ENCODE assay signal across 10 cellular contexts in the genomic region with DNA sequence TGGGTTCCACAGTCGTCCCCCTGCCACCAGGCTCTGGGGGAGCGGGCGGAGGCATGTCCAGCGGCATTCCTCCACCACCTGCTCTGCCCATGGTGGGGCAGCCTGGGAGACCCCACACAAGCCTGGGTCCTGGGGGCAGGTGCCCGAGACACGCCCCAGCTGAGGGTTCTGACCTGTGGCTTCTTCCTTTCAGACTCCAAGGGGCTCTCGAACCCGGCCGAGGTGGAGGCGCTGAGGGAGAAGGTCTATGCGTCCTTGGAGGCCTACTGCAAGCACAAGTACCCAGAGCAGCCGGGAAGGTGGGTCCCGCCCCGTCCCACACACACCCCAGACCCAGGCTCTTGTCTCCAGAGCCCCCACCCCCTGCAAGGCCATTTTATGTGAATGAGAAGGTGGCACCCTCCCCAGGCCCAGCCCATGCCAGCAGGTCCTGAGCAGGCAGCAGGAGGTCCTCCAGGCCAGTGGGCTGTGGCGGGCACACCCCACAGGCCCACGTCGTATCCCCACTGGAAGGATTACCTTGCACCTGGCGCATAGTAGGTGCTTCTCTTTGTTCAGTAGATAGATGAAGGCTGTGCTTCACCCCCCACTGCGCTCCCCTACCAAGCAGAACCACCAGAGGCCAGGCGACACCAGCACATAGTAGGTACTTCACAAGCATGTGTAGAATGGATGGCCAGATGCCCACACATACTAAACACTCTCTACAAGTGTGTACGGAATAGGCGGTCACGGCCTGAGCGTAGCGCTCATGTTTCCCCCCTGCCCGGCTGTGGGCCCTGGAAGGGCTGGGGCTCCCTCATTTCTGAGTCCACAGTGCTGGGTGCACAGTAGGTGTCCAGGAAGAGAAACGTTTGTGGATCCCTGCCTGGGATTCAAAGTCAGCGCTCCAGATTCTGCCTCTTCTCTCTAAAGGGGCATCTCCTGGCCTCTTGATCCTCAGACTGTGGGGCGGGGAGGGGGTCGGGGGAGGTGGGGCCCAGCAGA.
DNase-seq lines count a peak whose midpoint lies in the region; ATAC-seq, FAIRE-seq and TF ChIP-seq lines count a peak whose summit lies in the region.
"Had no signal": no experiment of that assay in that cellular context is flagged by ENCODE, and none has a peak within 500 bp of the region (broad histone marks: within the 10 kb centered on the region; RNA-seq: fewer than 3 reads in every experiment).

No MANE protein-coding gene starts in this region.

- TF ChIP-seq RAD21 in K562 (CRISPR knock-in tag; conservative IDR thresholded peaks at IDR 0.05 in 1 of 2, IDR thresholded peaks at IDR 0.05 in 1 of 2) = no peak

- H3K9me3 ChIP-seq in K562 (replicated peaks; ENCODE audit: control insufficient read depth, insufficient read depth, low read depth, low read length) (no peaks in the 10 kb centered on the region), hepatocyte (ENCODE audit: low read depth) (no peaks in the 10 kb centered on the region)
- no peaks in the 10 kb centered on the region for H3K9me3 ChIP-seq in CD8-positive, alpha-beta memory T cell (ENCODE audit: low read length)
- H3K9me3 ChIP-seq in CD4-positive, alpha-beta T cell (ENCODE audit: control insufficient read depth, low read length) = no peaks in the 10 kb centered on the region

- H3K4me2 ChIP-seq in K562 (ENCODE audit: insufficient read depth, low read length) (no peak overlapping the region), hepatocyte (peak overlapping the region; percentile 70)

- TF ChIP-seq POLR2A in K562 (conservative IDR thresholded peaks at IDR 0.05) = no peak

- no peak for TF ChIP-seq CTCF in K562 (IDR thresholded peaks at IDR 0.05 in 2 of 3, conservative IDR thresholded peaks at IDR 0.05 in 1 of 3; ENCODE audit: insufficient read depth in 2 of 3, low read depth in 1 of 3, low read length in 3 of 3)
- no peak for TF ChIP-seq CTCF in hepatocyte (IDR thresholded peaks at IDR 0.05; ENCODE audit: poor library complexity)
- TF ChIP-seq CTCF in CD4-positive, alpha-beta T cell (IDR thresholded peaks at IDR 0.05) = no peak

- DNase-seq in K562 (ENCODE audit: extremely low read depth in 1 of 4, low spot score in 3 of 4) = no peak
- DNase-seq in hepatocyte (ENCODE audit: low spot score) = peak; percentile 46
- DNase-seq in CD8-positive, alpha-beta memory T cell = no peak
- no peak for DNase-seq in germinal center (ENCODE audit: low spot score)
- DNase-seq in stimulated activated CD4-positive, alpha-beta T cell treated with anti-CD3 and anti-CD28 coated beads, Interleukin-4, amount 100 ng/mL, for 24 hours = no peak
- no peak for DNase-seq in CD4-positive, alpha-beta T cell
- DNase-seq: activated T-cell treated with anti-CD3 and anti-CD28 coated beads, Interleukin-2, amount 50 U/mL, for 4 hours had no signal

- POLR2A ChIA-PET in K562 (lab: Yijun Ruan, JAX) = interaction anchor here (0.6 kb wide), 1 partner anchor 1182 kb away, joined by 3 read pairs; no protein-coding TSS in a partner anchor
- POLR2A ChIA-PET in CD8-positive, alpha-beta memory T cell (lab: Charles Lee) = interaction anchor here (0.6 kb wide), 1 partner anchor 409 kb away, joined by 5 read pairs; no protein-coding TSS in a partner anchor
- POLR2A ChIA-PET in CD4-positive, alpha-beta T cell (lab: Charles Lee) = interaction anchor here (0.5 kb wide), 1 partner anchor 400 kb away, joined by 3 read pairs; no protein-coding TSS in a partner anchor

- BruUV-seq in K562 (replicated peaks; lab: Mats Ljungman, UMichigan) = no TSS peak

- H3K27ac Mint-ChIP-seq in CD8-positive, alpha-beta memory T cell = no peak overlapping the region
- H3K27ac Mint-ChIP-seq in CD4-positive, alpha-beta T cell = no peak overlapping the region

- CTCF ChIA-PET in K562 (lab: Yijun Ruan, JAX; ENCODE audit: low intra/inter-chr PET ratio) = no interaction called here
- CTCF ChIA-PET in CD8-positive, alpha-beta memory T cell (lab: Charles Lee) = interaction anchor here (1.3 to 1.6 kb wide), 2 partner anchors 9 to 263 kb away, joined by 4 read pairs; no protein-coding TSS in a partner anchor
- CTCF ChIA-PET in CD4-positive, alpha-beta T cell (lab: Charles Lee) = no interaction called here

- no peak for FAIRE-seq in K562 (lab: Jason Lieb, UNC)
- FAIRE-seq: colon had no signal

- H3K27me3 ChIP-seq in ACC112 (ENCODE audit: insufficient read depth, low read length) (no peaks in the 10 kb centered on the region), K562 (ENCODE audit: control insufficient read depth in 2 of 2, insufficient read depth in 2 of 2, low read length in 2 of 2) (no peaks in the 10 kb centered on the region), hepatocyte (no peaks in the 10 kb centered on the region), rectal smooth muscle tissue (ENCODE audit: control insufficient read depth, insufficient read depth, low read length) (no peaks in the 10 kb centered on the region)
- no peaks in the 10 kb centered on the region for H3K27me3 ChIP-seq in CD8-positive, alpha-beta memory T cell (ENCODE audit: insufficient read depth, low read length, poor library complexity, severe bottlenecking)
- H3K27me3 ChIP-seq in CD4-positive, alpha-beta T cell (ENCODE audit: control insufficient read depth, insufficient read depth, low read length) = no peaks in the 10 kb centered on the region

- H3K9me1 ChIP-seq in K562 (ENCODE audit: control insufficient read depth, insufficient read depth, low read length) = no peaks in the 10 kb centered on the region

- H3K79me2 ChIP-seq in ACC112 (ENCODE audit: control insufficient read depth, insufficient read depth, low read length, unreplicated experiment) (no peaks in the 10 kb centered on the region), K562 (ENCODE audit: control insufficient read depth, insufficient read depth, low read length) (no peaks in the 10 kb centered on the region), hepatocyte (peaks cover 4% of the 10 kb centered on the region)

- no peaks in the 10 kb centered on the region for H3K9me2 ChIP-seq in hepatocyte (replicated peaks; ENCODE audit: insufficient read depth)

- H3K9me3 Mint-ChIP-seq in CD8-positive, alpha-beta memory T cell = no peaks in the 10 kb centered on the region
- no peaks in the 10 kb centered on the region for H3K9me3 Mint-ChIP-seq in CD4-positive, alpha-beta T cell
- H3K9me3 Mint-ChIP-seq: activated T-cell treated with anti-CD3 and anti-CD28 coated beads, Interleukin-2, amount 50 U/mL, for 4 hours had no signal

- peaks cover 9% of the 10 kb centered on the region; the same call in 1 of the 2 replicates for H3K36me3 ChIP-seq in ACC112 (ENCODE audit: insufficient read depth, low read length)
- peaks cover 8% of the 10 kb centered on the region; the same call in 1 of the 3 replicates for H3K36me3 ChIP-seq in K562 (ENCODE audit: control insufficient read depth, insufficient read depth, low read length)
- no peaks in the 10 kb centered on the region for H3K36me3 ChIP-seq in hepatocyte (replicated peaks; ENCODE audit: insufficient read depth, low read depth)
- peaks cover 5% of the 10 kb centered on the region for H3K36me3 ChIP-seq in rectal smooth muscle tissue (ENCODE audit: control insufficient read depth, insufficient read depth, low read length)
- H3K36me3 ChIP-seq in CD8-positive, alpha-beta memory T cell (ENCODE audit: insufficient read depth, low read length) = no peaks in the 10 kb centered on the region

- no peaks in the 10 kb centered on the region for H4K20me1 ChIP-seq in K562 (replicated peaks; ENCODE audit: control insufficient read depth, insufficient read depth, low read length)
- no peaks in the 10 kb centered on the region for H4K20me1 ChIP-seq in hepatocyte (ENCODE audit: insufficient read depth, poor library complexity, severe bottlenecking)

- in situ Hi-C loops in K562 (cut with MboI) = no loop called here

- intact Hi-C loops in K562 (cut with micrococcal nuclease) = no loop called here
- intact Hi-C loops in CD4-positive, alpha-beta T cell (cut with DNase I, micrococcal nuclease) = no loop called here

- H3K4me3 ChIP-seq in ACC112 (ENCODE audit: low read depth, low read length) = no peak overlapping the region
- H3K4me3 ChIP-seq in K562 = no peak overlapping the region
- H3K4me3 ChIP-seq in hepatocyte = no peak overlapping the region
- no peak overlapping the region for H3K4me3 ChIP-seq in rectal smooth muscle tissue (ENCODE audit: low read length)
- H3K4me3 ChIP-seq in CD8-positive, alpha-beta memory T cell (ENCODE audit: low read length) = no peak overlapping the region

- H3K9ac ChIP-seq in K562 (ENCODE audit: insufficient read depth in 1 of 2, low read depth in 2 of 2, low read length in 2 of 2) (no peak overlapping the region), rectal smooth muscle tissue (ENCODE audit: low read length) (peak overlapping the region; percentile 17)

- TF ChIP-seq EP300 in K562 (IDR thresholded peaks at IDR 0.05; ENCODE audit: low read length) = no peak

- H3K27me3 Mint-ChIP-seq in CD8-positive, alpha-beta memory T cell = peaks cover 0 to 2% of the 10 kb centered on the region in 2 donors
- no peaks in the 10 kb centered on the region for H3K27me3 Mint-ChIP-seq in CD4-positive, alpha-beta T cell

- H3K4me1 Mint-ChIP-seq in CD8-positive, alpha-beta memory T cell = no peaks in the 10 kb centered on the region
- no peaks in the 10 kb centered on the region for H3K4me1 Mint-ChIP-seq in CD4-positive, alpha-beta T cell (ENCODE audit: low read depth)

- H2AFZ ChIP-seq in ACC112 (ENCODE audit: low read length, unreplicated experiment) (no peak overlapping the region), K562 (ENCODE audit: low read depth, low read length) (no peak overlapping the region), hepatocyte (no peak overlapping the region)

- H3K4me3 Mint-ChIP-seq in CD8-positive, alpha-beta memory T cell = no peak overlapping the region
- no peak overlapping the region for H3K4me3 Mint-ChIP-seq in CD4-positive, alpha-beta T cell
- H3K4me3 Mint-ChIP-seq: activated T-cell treated with anti-CD3 and anti-CD28 coated beads, Interleukin-2, amount 50 U/mL, for 4 hours had no signal

- peaks cover 27% of the 10 kb centered on the region for H3K4me1 ChIP-seq in ACC112 (ENCODE audit: control insufficient read depth, insufficient read depth, low read length, unreplicated experiment)
- H3K4me1 ChIP-seq in K562 (replicated peaks in 1 of 2; ENCODE audit: control insufficient read depth in 2 of 2, insufficient read depth in 2 of 2, low read length in 2 of 2) = peaks cover 0 to 19% of the 10 kb centered on the region in 2 experiments; a peak in 2 of 5 replicates
- H3K4me1 ChIP-seq in hepatocyte (ENCODE audit: insufficient read depth) = peaks cover 53% of the 10 kb centered on the region
- peaks cover 38% of the 10 kb centered on the region for H3K4me1 ChIP-seq in rectal smooth muscle tissue (ENCODE audit: control insufficient read depth, insufficient read depth, low read length)
- H3K4me1 ChIP-seq in CD8-positive, alpha-beta memory T cell (ENCODE audit: insufficient read depth, low read length) = no peaks in the 10 kb centered on the region

- no peak for ATAC-seq in K562
- no peak for ATAC-seq in CD4-positive, alpha-beta T cell (ENCODE audit: poor library complexity)
- ATAC-seq: activated T-cell treated with anti-CD3 and anti-CD28 coated beads, Interleukin-2, amount 50 U/mL, for 4 hours had no signal

- H3K36me3 Mint-ChIP-seq in CD8-positive, alpha-beta memory T cell = peaks cover 0 to 18% (median 0%) of the 10 kb centered on the region in 3 donors
- H3K36me3 Mint-ChIP-seq in CD4-positive, alpha-beta T cell (ENCODE audit: low read depth) = peaks cover 7% of the 10 kb centered on the region

- WGBS in K562 (ENCODE audit: insufficient coverage, low coverage, missing lambda C conversion rate) = 88% methylated on average over 22 of the region's 30 CpGs
- 69% methylated on average over 24 of the region's 30 CpGs for WGBS in hepatocyte (ENCODE audit: low lambda C conversion rate, missing lambda C conversion rate)

- H3K27ac ChIP-seq in ACC112 (ENCODE audit: low read depth, low read length) (peak overlapping the region; percentile 56), K562 (ENCODE audit: extremely low read depth, low read depth, low read length) (no peak overlapping the region), hepatocyte (peak overlapping the region; percentile 87), rectal smooth muscle tissue (ENCODE audit: low read depth, low read length) (peak overlapping the region; percentile 95)
- H3K27ac ChIP-seq in CD8-positive, alpha-beta memory T cell (ENCODE audit: low read depth, low read length) = no peak overlapping the region
- no peak overlapping the region for H3K27ac ChIP-seq in CD4-positive, alpha-beta T cell (ENCODE audit: low read depth, low read length)

Comparison
In these comparisons a context has a peak if more than half of its experiments do, and no peak if none do; other contexts are left out.
1. H3K27ac ChIP-seq: peak in ACC112 (single experiment), hepatocyte (single experiment) and rectal smooth muscle tissue (single experiment); none in K562 (single experiment), CD8-positive, alpha-beta memory T cell (single experiment) and CD4-positive, alpha-beta T cell (single experiment).